Comparison of ENCODE assay signal across 17 cellular contexts in the genomic region with DNA sequence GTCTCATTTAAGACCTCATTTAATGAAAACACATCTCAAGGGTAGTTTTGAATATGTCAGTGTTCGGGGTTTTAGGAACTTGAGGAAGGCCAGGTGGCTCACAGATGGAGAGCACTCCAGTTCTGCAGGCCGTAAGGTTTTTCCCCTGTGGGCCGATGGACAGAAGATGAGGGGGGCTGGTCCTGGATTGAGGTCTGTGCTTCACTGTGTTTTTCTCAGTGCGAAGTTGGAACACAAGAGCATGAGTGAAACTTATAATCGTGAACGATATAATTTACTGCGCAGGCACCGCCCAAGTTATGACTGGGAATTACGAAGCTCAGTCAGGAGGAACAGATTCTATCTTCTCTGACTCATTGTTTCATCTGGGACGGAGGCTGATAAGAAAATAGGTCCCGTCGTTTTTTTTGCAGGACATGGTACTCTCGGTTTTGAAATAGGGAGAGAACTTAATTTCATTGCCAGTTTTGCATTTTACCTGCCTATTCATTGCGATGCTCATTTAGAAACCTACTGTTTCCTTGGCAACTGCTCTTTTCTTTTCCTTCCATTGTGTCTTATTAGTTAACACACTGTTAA.
"Had no signal": no experiment of that assay in that cellular context is flagged by ENCODE, and none has a peak within 500 bp of the region (broad histone marks: within the 10 kb centered on the region; RNA-seq: fewer than 3 reads in every experiment).

No MANE protein-coding gene starts in this region.

- H3K9me3 ChIP-seq: thyroid gland, vagina had no signal

- H3K27me3 ChIP-seq: hepatocyte, thyroid gland, vagina had no signal

- DNase-seq: activated CD4-positive, alpha-beta T cell treated with anti-CD3 and anti-CD28 coated beads for 4 hours; activated CD8-positive, alpha-beta memory T cell treated with anti-CD3 and anti-CD28 coated beads, Interleukin-2, amount 50 U/mL, for 4 hours; activated CD8-positive, alpha-beta T cell treated with anti-CD3 and anti-CD28 coated beads for 36 hours; activated naive CD4-positive, alpha-beta T cell; activated naive CD8-positive, alpha-beta T cell treated with anti-CD3 and anti-CD28 coated beads, Interleukin-2, amount 50 U/mL, for 24 hours; effector memory CD4-positive, alpha-beta T cell; kidney; left ventricle myocardium inferior; stimulated activated CD4-positive, alpha-beta T cell treated with anti-CD3 and anti-CD28 coated beads, Interleukin-15, amount 100 ng/mL, for 24 hours; stimulated activated CD4-positive, alpha-beta T cell treated with anti-CD3 and anti-CD28 coated beads, Interleukin-4, amount 100 ng/mL, for 4 hours; thyroid gland had no signal

- H3K36me3 ChIP-seq: left ventricle myocardium inferior, thyroid gland, vagina had no signal

- H3K4me1 Mint-ChIP-seq: activated naive CD8-positive, alpha-beta T cell treated with anti-CD3 and anti-CD28 coated beads, Interleukin-2, amount 50 U/mL, for 24 hours had no signal

- H3K27ac Mint-ChIP-seq: activated CD8-positive, alpha-beta T cell treated with anti-CD3 and anti-CD28 coated beads for 36 hours; activated naive CD8-positive, alpha-beta T cell treated with anti-CD3 and anti-CD28 coated beads, Interleukin-2, amount 50 U/mL, for 24 hours; memory B cell; natural killer cell treated with Interleukin-12 subunit alpha and Interleukin-12 subunit beta and Interleukin-15 and Interleukin-18, amount 100 ng/mL, for 72 hours had no signal

- H3K27ac ChIP-seq: coronary artery, epithelial cell of prostate, hepatocyte, left ventricle myocardium inferior, thyroid gland, vagina had no signal

- H3K4me3 Mint-ChIP-seq: activated CD8-positive, alpha-beta T cell treated with anti-CD3 and anti-CD28 coated beads for 36 hours; activated naive CD8-positive, alpha-beta T cell treated with anti-CD3 and anti-CD28 coated beads, Interleukin-2, amount 50 U/mL, for 24 hours; memory B cell; natural killer cell treated with Interleukin-12 subunit alpha and Interleukin-12 subunit beta and Interleukin-15 and Interleukin-18, amount 100 ng/mL, for 72 hours had no signal

- H3K4me3 ChIP-seq: coronary artery, hepatocyte, left ventricle myocardium inferior, thyroid gland, vagina had no signal

- H3K4me1 ChIP-seq: left ventricle myocardium inferior, vagina had no signal

- H3K36me3 Mint-ChIP-seq: memory B cell; natural killer cell treated with Interleukin-12 subunit alpha and Interleukin-12 subunit beta and Interleukin-15 and Interleukin-18, amount 100 ng/mL, for 72 hours had no signal
